ENCODE assay signal across 3 cellular contexts in the genomic region with DNA sequence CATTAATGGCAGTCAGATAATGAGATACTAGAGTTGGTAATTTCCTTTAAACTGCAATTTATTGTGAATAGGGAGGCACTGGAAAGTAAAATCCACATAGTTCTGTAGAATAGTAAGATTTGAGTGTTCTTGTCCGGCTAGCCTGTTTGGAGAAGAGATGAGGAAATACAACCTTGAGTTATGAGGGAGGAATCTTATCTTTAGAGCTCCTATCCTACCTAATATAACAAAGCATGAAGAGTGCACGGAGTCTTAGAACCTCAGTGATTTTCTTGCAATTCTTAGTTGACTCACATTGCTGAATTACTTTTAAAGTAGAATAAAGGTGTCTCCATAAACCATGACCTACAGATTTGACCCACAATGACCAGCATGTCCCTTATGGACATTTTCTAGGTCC.
"Had no signal": no experiment of that assay in that cellular context is flagged by ENCODE, and none has a peak within 500 bp of the region (broad histone marks: within the 10 kb centered on the region; RNA-seq: fewer than 3 reads in every experiment).

No MANE protein-coding gene starts in this region.

- DNase-seq: GDM1, GF-D8 had no signal

- ATAC-seq: GM12878 had no signal

- H3K4me3 ChIP-seq: GM12878 had no signal
